In genomic region chr17:28047806-28048205, GRCh38 we compare ENCODE assay signal across 25 cellular contexts. TPM values are rescaled to one million over a fixed set of nuclear protein-coding genes. Genes with fewer than 3 reads are reported as not detected.
DNase-seq lines count a peak whose midpoint lies in the region; ATAC-seq, FAIRE-seq and TF ChIP-seq lines count a peak whose summit lies in the region.
"Had no signal": no experiment of that assay in that cellular context is flagged by ENCODE, and none has a peak within 500 bp of the region (broad histone marks: within the 10 kb centered on the region; RNA-seq: fewer than 3 reads in every experiment).

No MANE protein-coding gene starts in this region.

- H3K27me3 Mint-ChIP-seq in T-helper 17 cell = no peaks in the 10 kb centered on the region
- H3K27me3 Mint-ChIP-seq in activated CD8-positive, alpha-beta memory T cell treated with anti-CD3 and anti-CD28 coated beads, Interleukin-2, amount 10 ng/mL, durations not matched to agents 7 days and 5 days = no peaks in the 10 kb centered on the region
- H3K27me3 Mint-ChIP-seq: progenitor cell of endocrine pancreas had no signal

- H3K4me3 ChIP-seq in BLaER1 = peak overlapping the region; percentile 38; the same call in 1 of the 2 replicates
- peak overlapping the region; percentile 16; the same call in 1 of the 2 replicates for H3K4me3 ChIP-seq in HUES48 (ENCODE audit: low read depth, low read length)
- no peak overlapping the region for H3K4me3 ChIP-seq in hepatocyte
- H3K4me3 ChIP-seq: HAP-1, left ventricle myocardium inferior had no signal

- H3K36me3 Mint-ChIP-seq in T-helper 17 cell (ENCODE audit: low read depth) = peaks cover 2% of the 10 kb centered on the region
- peaks cover 33% of the 10 kb centered on the region for H3K36me3 Mint-ChIP-seq in activated CD8-positive, alpha-beta memory T cell treated with anti-CD3 and anti-CD28 coated beads, Interleukin-2, amount 10 ng/mL, durations not matched to agents 7 days and 5 days

- H3K9me2 ChIP-seq in hepatocyte (replicated peaks; ENCODE audit: insufficient read depth) = no peaks in the 10 kb centered on the region

- H3K9ac ChIP-seq in BLaER1 = peak overlapping the region; percentile 58
- 0 out of 2 replicates have a peak overlapping the region, but pooled peaks have one; percentile 23 for H3K9ac ChIP-seq in HUES48 (ENCODE audit: low read depth, low read length)
- H3K9ac ChIP-seq: KMS-11 had no signal

- TF ChIP-seq CTCF in hepatocyte (IDR thresholded peaks at IDR 0.05; ENCODE audit: poor library complexity) = no peak

- no peak for ATAC-seq in T-helper 17 cell
- no peak for ATAC-seq in activated CD4-positive, CD25-positive, alpha-beta regulatory T cell treated with anti-CD3 and anti-CD28 coated beads, Interleukin-2, amount 50 U/mL, for 24 hours
- ATAC-seq in activated CD8-positive, alpha-beta memory T cell treated with anti-CD3 and anti-CD28 coated beads, Interleukin-2, amount 10 ng/mL, durations not matched to agents 7 days and 5 days = no peak

- DNase-seq in T-helper 17 cell (no peak), hepatocyte (ENCODE audit: low spot score) (no peak), urothelium cell line (ENCODE audit: low spot score) (no peak)
- no peak for DNase-seq in stimulated activated CD4-positive, alpha-beta T cell treated with anti-CD3 and anti-CD28 coated beads, Interleukin-4, amount 100 ng/mL, for 4 hours
- DNase-seq in activated CD8-positive, alpha-beta memory T cell treated with anti-CD3 and anti-CD28 coated beads, Interleukin-2, amount 10 ng/mL, durations not matched to agents 7 days and 5 days = no peak
- DNase-seq: ACHN; activated effector memory CD4-positive, alpha-beta T cell treated with Interleukin-2 at 50 U/mL for 16 hours; cortex of kidney; head of caudate nucleus; left ventricle myocardium inferior; NCI-H1048; NCI-H187 treated with DMSO at 0.1 percent for 48 hours; NCI-H69; nephron progenitor cell; OCI-M1; Right ventricle myocardium superior; substantia nigra had no signal

- no peak overlapping the region for H3K4me3 Mint-ChIP-seq in T-helper 17 cell
- H3K4me3 Mint-ChIP-seq in activated CD8-positive, alpha-beta memory T cell treated with anti-CD3 and anti-CD28 coated beads, Interleukin-2, amount 10 ng/mL, durations not matched to agents 7 days and 5 days = no peak overlapping the region
- H3K4me3 Mint-ChIP-seq: CD14-positive monocyte, nephron progenitor cell had no signal

- no peaks in the 10 kb centered on the region for H3K27me3 ChIP-seq in BLaER1
- no peaks in the 10 kb centered on the region for H3K27me3 ChIP-seq in HUES48 (ENCODE audit: control insufficient read depth, insufficient read depth, low read length)
- H3K27me3 ChIP-seq in hepatocyte = no peaks in the 10 kb centered on the region

- H3K4me2 ChIP-seq in BLaER1 (peak overlapping the region; percentile 88), hepatocyte (peak overlapping the region; percentile 35)
- H3K4me2 ChIP-seq: KMS-11 had no signal

- no peak overlapping the region for H2AFZ ChIP-seq in hepatocyte

- H3K4me1 Mint-ChIP-seq in T-helper 17 cell = peaks cover 48% of the 10 kb centered on the region
- H3K4me1 Mint-ChIP-seq in activated CD8-positive, alpha-beta memory T cell treated with anti-CD3 and anti-CD28 coated beads, Interleukin-2, amount 10 ng/mL, durations not matched to agents 7 days and 5 days = peaks cover 44% of the 10 kb centered on the region

- H3K9me3 ChIP-seq in BLaER1 = no peaks in the 10 kb centered on the region
- no peaks in the 10 kb centered on the region for H3K9me3 ChIP-seq in HUES48 (ENCODE audit: control insufficient read depth, insufficient read depth, low read length)
- no peaks in the 10 kb centered on the region for H3K9me3 ChIP-seq in T-helper 17 cell (ENCODE audit: control insufficient read depth, low read length, poor library complexity, severe bottlenecking)
- no peaks in the 10 kb centered on the region for H3K9me3 ChIP-seq in hepatocyte (ENCODE audit: low read depth)
- H3K9me3 ChIP-seq: HAP-1, left ventricle myocardium inferior had no signal

- H3K27ac Mint-ChIP-seq in T-helper 17 cell = peak overlapping the region; percentile 11
- no peak overlapping the region for H3K27ac Mint-ChIP-seq in activated CD8-positive, alpha-beta memory T cell treated with anti-CD3 and anti-CD28 coated beads, Interleukin-2, amount 10 ng/mL, durations not matched to agents 7 days and 5 days
- H3K27ac Mint-ChIP-seq: CD14-positive monocyte, nephron progenitor cell, progenitor cell of endocrine pancreas had no signal

- H3K27ac ChIP-seq in BLaER1 = peak overlapping the region; percentile 72
- peak overlapping the region; percentile 67 for H3K27ac ChIP-seq in HUES48 (ENCODE audit: low read depth, low read length)
- no peak overlapping the region for H3K27ac ChIP-seq in hepatocyte
- H3K27ac ChIP-seq: KMS-11, left ventricle myocardium inferior had no signal

- no peaks in the 10 kb centered on the region for H3K36me3 ChIP-seq in BLaER1
- peaks cover 11% of the 10 kb centered on the region; the same call in 1 of the 2 replicates for H3K36me3 ChIP-seq in HUES48 (ENCODE audit: control insufficient read depth, insufficient read depth, low read length)
- H3K36me3 ChIP-seq in hepatocyte (replicated peaks; ENCODE audit: insufficient read depth, low read depth) = no peaks in the 10 kb centered on the region
- H3K36me3 ChIP-seq: HAP-1, left ventricle myocardium inferior had no signal

- peaks cover 69% of the 10 kb centered on the region for H3K4me1 ChIP-seq in BLaER1
- H3K4me1 ChIP-seq in HUES48 (ENCODE audit: control insufficient read depth, insufficient read depth, low read length) = peaks cover 82% of the 10 kb centered on the region
- peaks cover 17% of the 10 kb centered on the region for H3K4me1 ChIP-seq in hepatocyte (ENCODE audit: insufficient read depth)

- WGBS in hepatocyte (ENCODE audit: low lambda C conversion rate, missing lambda C conversion rate) = 19% methylated on average over 4 of the region's 4 CpGs

- H3K9me3 Mint-ChIP-seq in activated CD8-positive, alpha-beta memory T cell treated with anti-CD3 and anti-CD28 coated beads, Interleukin-2, amount 10 ng/mL, durations not matched to agents 7 days and 5 days (ENCODE audit: low read depth) = no peaks in the 10 kb centered on the region
- H3K9me3 Mint-ChIP-seq: nephron progenitor cell had no signal

- H3K79me2 ChIP-seq in hepatocyte = peaks cover 99% of the 10 kb centered on the region

- peaks cover 46% of the 10 kb centered on the region for H4K20me1 ChIP-seq in BLaER1
- H4K20me1 ChIP-seq in hepatocyte (ENCODE audit: insufficient read depth, poor library complexity, severe bottlenecking) = peaks cover 21% of the 10 kb centered on the region

- CTCF ChIA-PET in activated CD8-positive, alpha-beta memory T cell treated with anti-CD3 and anti-CD28 coated beads, Interleukin-2, amount 10 ng/mL, durations not matched to agents 7 days and 5 days (lab: Charles Lee) = no interaction called here

- no peak for FAIRE-seq in urothelium cell line (lab: Jason Lieb, UNC)
- FAIRE-seq: bronchial epithelial cell had no signal

RNA-seq across cellular contexts. Expression of gene NLK, which starts 5.3 kb away (rescaled TPM):
- 10 to 100 TPM; 12.3 to 15.1 TPM for total RNA-seq in T-helper 17 cell
- total RNA-seq in hepatocyte = 24.9 and 29.1 TPM in 2 replicates
- polyA plus RNA-seq in hepatocyte = 5.2 and 7.1 TPM in 2 replicates
- 10 to 100 TPM; 13.1 to 16.1 TPM for total RNA-seq in activated CD8-positive, alpha-beta memory T cell treated with anti-CD3 and anti-CD28 coated beads, Interleukin-2, amount 10 ng/mL, durations not matched to agents 7 days and 5 days
